25 cellular contexts compared by ENCODE assay signal in genomic region chr7:3265388-3265787, GRCh38.
"Had no signal": no experiment of that assay in that cellular context is flagged by ENCODE, and none has a peak within 500 bp of the region (broad histone marks: within the 10 kb centered on the region; RNA-seq: fewer than 3 reads in every experiment).

No MANE protein-coding gene starts in this region.

- H3K4me3 Mint-ChIP-seq: activated CD8-positive, alpha-beta T cell treated with anti-CD3 and anti-CD28 coated beads, Interleukin-2, amount 10 ng/mL, durations not matched to agents 7 days and 5 days; activated naive CD4-positive, alpha-beta T cell treated with anti-CD3 and anti-CD28 coated beads, Interleukin-2, amount 50 U/mL, for 24 hours; activated T-helper 1 cell treated with anti-CD3 and anti-CD28 coated beads, Interleukin-12 subunit alpha, Interleukin-12 subunit beta, Interleukin-2, Interleukin-4 antibody, amounts not matched to agents 30 ng/mL and 10 ng/mL and 1 ng/mL, durations not matched to agents 14 hours and 24 hours and 36 hours; T-cell had no signal

- DNase-seq: activated CD4-positive, alpha-beta T cell treated with anti-CD3 and anti-CD28 coated beads for 4 hours; activated CD4-positive, alpha-beta T cell treated with anti-CD3 and anti-CD28 coated beads, Interleukin-2, amount 50 U/mL, for 4 hours; activated CD8-positive, alpha-beta memory T cell treated with anti-CD3 and anti-CD28 coated beads, Interleukin-2, amount 50 U/mL, for 48 hours; activated CD8-positive, alpha-beta T cell treated with anti-CD3 and anti-CD28 coated beads, Interleukin-2, amount 10 ng/mL, durations not matched to agents 7 days and 5 days; activated effector memory CD4-positive, alpha-beta T cell treated with Interleukin-2 at 50 U/mL for 16 hours; activated naive CD4-positive, alpha-beta T cell; activated T-cell treated with anti-CD3 and anti-CD28 coated beads, Interleukin-2, amount 50 U/mL, for 1 hour; aorta; caudate nucleus; colonic mucosa; MG63; MV-4-11; NCI-H1105 treated with DMSO at 0.1 percent for 48 hours; NCI-H1694 treated with DMSO at 0.1 percent for 48 hours; NCI-H226; NCI-H510A; SHP77; T-cell; T-helper 2 cell; T1000 had no signal

- H3K36me3 ChIP-seq: breast epithelium, colonic mucosa, MG63 had no signal

- H3K36me3 Mint-ChIP-seq: activated naive CD4-positive, alpha-beta T cell treated with anti-CD3 and anti-CD28 coated beads, Interleukin-2, amount 50 U/mL, for 24 hours; T-cell had no signal

- H3K27me3 ChIP-seq: breast epithelium, colonic mucosa had no signal

- H3K27me3 Mint-ChIP-seq: activated naive CD4-positive, alpha-beta T cell treated with anti-CD3 and anti-CD28 coated beads, Interleukin-2, amount 50 U/mL, for 24 hours had no signal

- H3K27ac ChIP-seq: breast epithelium, colonic mucosa, VCaP had no signal

- ATAC-seq: activated CD4-positive, CD25-positive, alpha-beta regulatory T cell treated with anti-CD3 and anti-CD28 coated beads, Interleukin-2, amount 50 U/mL, for 24 hours; activated CD8-positive, alpha-beta T cell treated with anti-CD3 and anti-CD28 coated beads, Interleukin-2, amount 10 ng/mL, durations not matched to agents 7 days and 5 days; T-cell had no signal

- H3K9me3 Mint-ChIP-seq: activated naive CD4-positive, alpha-beta T cell treated with anti-CD3 and anti-CD28 coated beads, Interleukin-2, amount 50 U/mL, for 24 hours; activated T-helper 1 cell treated with anti-CD3 and anti-CD28 coated beads, Interleukin-12 subunit alpha, Interleukin-12 subunit beta, Interleukin-2, Interleukin-4 antibody, amounts not matched to agents 30 ng/mL and 10 ng/mL and 1 ng/mL, durations not matched to agents 14 hours and 24 hours and 36 hours; T-cell had no signal

- H3K9me3 ChIP-seq: breast epithelium, colonic mucosa, MG63 had no signal

- H3K4me3 ChIP-seq: breast epithelium, colonic mucosa, MG63 had no signal

- H3K27ac Mint-ChIP-seq: activated CD8-positive, alpha-beta T cell treated with anti-CD3 and anti-CD28 coated beads, Interleukin-2, amount 10 ng/mL, durations not matched to agents 7 days and 5 days; activated naive CD4-positive, alpha-beta T cell treated with anti-CD3 and anti-CD28 coated beads, Interleukin-2, amount 50 U/mL, for 24 hours; activated T-helper 1 cell treated with anti-CD3 and anti-CD28 coated beads, Interleukin-12 subunit alpha, Interleukin-12 subunit beta, Interleukin-2, Interleukin-4 antibody, amounts not matched to agents 30 ng/mL and 10 ng/mL and 1 ng/mL, durations not matched to agents 14 hours and 24 hours and 36 hours; T-cell had no signal

- H3K4me1 Mint-ChIP-seq: T-cell had no signal
